Comparison of ENCODE assay signal across 1 cellular context in the genomic region with DNA sequence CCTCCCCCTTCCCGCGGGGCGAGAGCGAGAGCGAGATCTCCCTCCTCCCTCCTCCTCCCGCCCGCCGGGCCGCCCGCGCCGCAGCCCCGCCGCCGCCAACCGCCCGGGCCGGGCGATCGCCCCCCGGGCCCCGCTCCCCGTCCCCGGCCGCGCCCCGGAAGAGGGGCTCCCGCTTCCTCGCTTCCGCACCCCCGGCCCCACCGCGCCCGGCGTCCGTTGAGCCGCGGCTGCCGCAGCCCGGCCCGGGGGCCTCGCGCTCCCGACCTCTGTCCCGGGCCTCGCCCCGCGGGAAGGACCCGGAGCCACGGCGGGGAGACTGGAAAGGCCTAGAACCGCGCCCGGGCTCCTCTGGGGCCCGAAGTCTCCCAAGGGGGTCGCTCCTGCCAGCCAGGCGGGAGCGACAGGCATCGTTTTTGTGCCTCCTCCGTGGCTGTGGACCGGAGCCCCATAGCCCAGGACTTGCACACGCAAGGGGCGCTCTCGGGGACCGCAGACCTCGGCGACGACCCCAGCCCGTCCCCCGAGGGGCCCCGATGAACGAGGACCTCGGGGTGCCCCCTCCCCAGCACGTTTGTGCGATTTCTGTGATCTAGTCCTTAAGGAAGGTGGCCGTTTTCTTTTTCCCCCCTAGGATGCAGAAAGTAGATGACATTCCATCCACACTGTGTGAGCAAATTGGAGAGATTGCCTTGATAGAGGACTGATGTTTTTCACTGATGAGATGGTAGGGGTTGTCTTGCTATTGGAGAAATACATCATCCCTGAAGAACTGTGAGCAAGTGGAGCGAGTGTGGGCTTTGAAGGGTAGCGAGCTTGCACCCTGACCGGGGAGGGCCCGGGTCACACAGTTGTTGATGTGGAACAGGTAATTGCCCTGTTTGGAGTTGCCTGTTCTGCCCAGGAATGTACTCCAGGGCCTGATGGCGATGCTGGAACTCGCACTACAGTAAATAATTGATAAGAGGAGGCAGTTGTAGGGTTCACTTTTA.
A peak's percentile ranks its signal among the peaks of the same experiment; 100 is the strongest.
TF ChIP-seq lines count a peak whose summit lies in the region.

No MANE protein-coding gene starts in this region.

TF ChIP-seq in HepG2, 621 proteins besides CTCF, POLR2A, EP300 and RAD21 (continued from another document and continues in another):
- TF ChIP-seq ZNF766 (CRISPR knock-in tag; IDR thresholded peaks at IDR 0.05; ENCODE audit: borderline replicate concordance): 0 out of 2 replicates have a peak, but pooled peaks have one; percentile 29
- 0 out of 2 replicates have a peak, but pooled peaks have one; percentile 5 for TF ChIP-seq ZSCAN21 (CRISPR knock-in tag; IDR thresholded peaks at IDR 0.05; ENCODE audit: borderline replicate concordance)
- TF ChIP-seq FOXK2 (IDR thresholded peaks at IDR 0.05): no peak
- 0 out of 2 replicates have a peak, but pooled peaks have one; percentile 38 for TF ChIP-seq FIP1L1 (IDR thresholded peaks at IDR 0.05; ENCODE audit: borderline replicate concordance, insufficient read depth, low read depth, low read length)
- no peak for TF ChIP-seq ZFP37 (CRISPR knock-in tag; IDR thresholded peaks at IDR 0.05; ENCODE audit: borderline replicate concordance)
- TF ChIP-seq HNF1A (IDR thresholded peaks at IDR 0.05; ENCODE audit: low read depth): no peak
- TF ChIP-seq HNF1A (CRISPR knock-in tag; IDR thresholded peaks at IDR 0.05; ENCODE audit: borderline replicate concordance): no peak
- no peak for TF ChIP-seq ZNF10 (CRISPR knock-in tag; IDR thresholded peaks at IDR 0.05; ENCODE audit: borderline replicate concordance, low read depth)
- TF ChIP-seq ZNF484 (CRISPR knock-in tag; IDR thresholded peaks at IDR 0.05; ENCODE audit: borderline replicate concordance, low read depth): no peak
- 0 out of 2 replicates have a peak, but pooled peaks have one; percentile 1 for TF ChIP-seq MEIS2 (CRISPR knock-in tag; IDR thresholded peaks at IDR 0.05)
- TF ChIP-seq XBP1 (CRISPR knock-in tag; IDR thresholded peaks at IDR 0.05): no peak
- TF ChIP-seq NPAS2 (CRISPR knock-in tag; IDR thresholded peaks at IDR 0.05; ENCODE audit: borderline replicate concordance): no peak
- TF ChIP-seq ZNF121 (CRISPR knock-in tag; IDR thresholded peaks at IDR 0.05): no peak
- TF ChIP-seq PAXIP1 (CRISPR knock-in tag; conservative IDR thresholded peaks at IDR 0.05): no peak
- TF ChIP-seq PHF5A (CRISPR knock-in tag; IDR thresholded peaks at IDR 0.05; ENCODE audit: low read depth, unreplicated experiment): no peak
- no peak for TF ChIP-seq GLI4 (CRISPR knock-in tag; IDR thresholded peaks at IDR 0.05; ENCODE audit: borderline replicate concordance)
- peak; percentile 46; the same call in 1 of the 2 replicates for TF ChIP-seq PRDM15 (CRISPR knock-in tag; IDR thresholded peaks at IDR 0.05)
- no peak for TF ChIP-seq HNRNPH1 (optimal IDR thresholded peaks at IDR 0.05; ENCODE audit: low read depth, low read length)
- TF ChIP-seq U2AF2 (IDR thresholded peaks at IDR 0.05; ENCODE audit: low read depth, low read length): no peak
- TF ChIP-seq THYN1 (CRISPR knock-in tag; IDR thresholded peaks at IDR 0.05; ENCODE audit: borderline replicate concordance, low read depth): no peak
- TF ChIP-seq, protein P1, sequence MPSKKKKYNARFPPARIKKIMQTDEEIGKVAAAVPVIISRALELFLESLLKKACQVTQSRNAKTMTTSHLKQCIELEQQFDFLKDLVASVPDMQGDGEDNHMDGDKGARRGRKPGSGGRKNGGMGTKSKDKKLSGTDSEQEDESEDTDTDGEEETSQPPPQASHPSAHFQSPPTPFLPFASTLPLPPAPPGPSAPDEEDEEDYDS (CRISPR knock-in tag; IDR thresholded peaks at IDR 0.05): no peak
- 0 out of 2 replicates have a peak, but pooled peaks have one; percentile 11 for TF ChIP-seq ZSCAN9 (CRISPR knock-in tag; IDR thresholded peaks at IDR 0.05; ENCODE audit: borderline replicate concordance)
- TF ChIP-seq ZNF644 (CRISPR knock-in tag; IDR thresholded peaks at IDR 0.05; ENCODE audit: low read depth): no peak
- TF ChIP-seq, protein P2, sequence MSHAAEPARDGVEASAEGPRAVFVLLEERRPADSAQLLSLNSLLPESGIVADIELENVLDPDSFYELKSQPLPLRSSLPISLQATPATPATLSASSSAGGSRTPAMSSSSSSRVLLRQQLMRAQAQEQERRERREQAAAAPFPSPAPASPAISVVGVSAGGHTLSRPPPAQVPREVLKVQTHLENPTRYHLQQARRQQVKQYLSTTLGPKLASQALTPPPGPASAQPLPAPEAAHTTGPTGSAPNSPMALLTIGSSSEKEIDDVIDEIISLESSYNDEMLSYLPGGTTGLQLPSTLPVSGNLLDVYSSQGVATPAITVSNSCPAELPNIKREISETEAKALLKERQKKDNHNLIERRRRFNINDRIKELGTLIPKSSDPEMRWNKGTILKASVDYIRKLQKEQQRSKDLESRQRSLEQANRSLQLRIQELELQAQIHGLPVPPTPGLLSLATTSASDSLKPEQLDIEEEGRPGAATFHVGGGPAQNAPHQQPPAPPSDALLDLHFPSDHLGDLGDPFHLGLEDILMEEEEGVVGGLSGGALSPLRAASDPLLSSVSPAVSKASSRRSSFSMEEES (CRISPR knock-in tag; IDR thresholded peaks at IDR 0.05): no peak
- no peak for TF ChIP-seq ZNF740 (CRISPR knock-in tag; IDR thresholded peaks at IDR 0.05)
- no peak for TF ChIP-seq TAF15 (IDR thresholded peaks at IDR 0.05; ENCODE audit: low read depth, low read length, poor library complexity, severe bottlenecking)
- TF ChIP-seq, protein P3, sequence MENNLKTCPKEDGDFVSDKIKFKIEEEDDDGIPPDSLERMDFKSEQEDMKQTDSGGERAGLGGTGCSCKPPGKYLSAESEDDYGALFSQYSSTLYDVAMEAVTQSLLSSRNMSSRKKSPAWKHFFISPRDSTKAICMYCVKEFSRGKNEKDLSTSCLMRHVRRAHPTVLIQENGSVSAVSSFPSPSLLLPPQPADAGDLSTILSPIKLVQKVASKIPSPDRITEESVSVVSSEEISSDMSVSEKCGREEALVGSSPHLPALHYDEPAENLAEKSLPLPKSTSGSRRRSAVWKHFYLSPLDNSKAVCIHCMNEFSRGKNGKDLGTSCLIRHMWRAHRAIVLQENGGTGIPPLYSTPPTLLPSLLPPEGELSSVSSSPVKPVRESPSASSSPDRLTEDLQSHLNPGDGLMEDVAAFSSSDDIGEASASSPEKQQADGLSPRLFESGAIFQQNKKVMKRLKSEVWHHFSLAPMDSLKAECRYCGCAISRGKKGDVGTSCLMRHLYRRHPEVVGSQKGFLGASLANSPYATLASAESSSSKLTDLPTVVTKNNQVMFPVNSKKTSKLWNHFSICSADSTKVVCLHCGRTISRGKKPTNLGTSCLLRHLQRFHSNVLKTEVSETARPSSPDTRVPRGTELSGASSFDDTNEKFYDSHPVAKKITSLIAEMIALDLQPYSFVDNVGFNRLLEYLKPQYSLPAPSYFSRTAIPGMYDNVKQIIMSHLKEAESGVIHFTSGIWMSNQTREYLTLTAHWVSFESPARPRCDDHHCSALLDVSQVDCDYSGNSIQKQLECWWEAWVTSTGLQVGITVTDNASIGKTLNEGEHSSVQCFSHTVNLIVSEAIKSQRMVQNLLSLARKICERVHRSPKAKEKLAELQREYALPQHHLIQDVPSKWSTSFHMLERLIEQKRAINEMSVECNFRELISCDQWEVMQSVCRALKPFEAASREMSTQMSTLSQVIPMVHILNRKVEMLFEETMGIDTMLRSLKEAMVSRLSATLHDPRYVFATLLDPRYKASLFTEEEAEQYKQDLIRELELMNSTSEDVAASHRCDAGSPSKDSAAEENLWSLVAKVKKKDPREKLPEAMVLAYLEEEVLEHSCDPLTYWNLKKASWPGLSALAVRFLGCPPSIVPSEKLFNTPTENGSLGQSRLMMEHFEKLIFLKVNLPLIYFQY (CRISPR knock-in tag; IDR thresholded peaks at IDR 0.05; ENCODE audit: borderline replicate concordance): 0 out of 2 replicates have a peak, but pooled peaks have one; percentile 56
- no peak for TF ChIP-seq TMF1 (CRISPR knock-in tag; IDR thresholded peaks at IDR 0.05; ENCODE audit: low read depth)
- no peak for TF ChIP-seq ARNT (IDR thresholded peaks at IDR 0.05)
- no peak; the same call in 1 of the 2 replicates for TF ChIP-seq SALL2 (CRISPR knock-in tag; IDR thresholded peaks at IDR 0.05)
- peak; percentile 25; the same call in 1 of the 2 replicates for TF ChIP-seq KDM4B (CRISPR knock-in tag; IDR thresholded peaks at IDR 0.05)
- no peak for TF ChIP-seq SP5 (CRISPR knock-in tag; IDR thresholded peaks at IDR 0.05; ENCODE audit: borderline replicate concordance, low read depth)
- no peak for TF ChIP-seq NAIF1 (CRISPR knock-in tag; IDR thresholded peaks at IDR 0.05; ENCODE audit: borderline replicate concordance)
- no peak for TF ChIP-seq ZNF598 (CRISPR knock-in tag; IDR thresholded peaks at IDR 0.05; ENCODE audit: borderline replicate concordance)
- TF ChIP-seq, protein P4, sequence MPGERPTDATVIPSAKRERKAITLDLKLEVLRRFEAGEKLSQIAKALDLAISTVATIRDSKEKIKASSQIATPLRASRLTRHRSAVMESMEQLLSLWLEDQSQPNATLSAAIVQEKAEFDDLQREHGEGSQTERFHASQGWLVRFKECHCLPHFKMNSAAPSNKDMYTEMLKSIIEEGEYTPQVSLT (CRISPR knock-in tag; IDR thresholded peaks at IDR 0.05; ENCODE audit: borderline replicate concordance, low read depth): no peak; the same call in 1 of the 2 replicates
